23 cellular contexts compared by ENCODE assay signal in the genomic region with DNA sequence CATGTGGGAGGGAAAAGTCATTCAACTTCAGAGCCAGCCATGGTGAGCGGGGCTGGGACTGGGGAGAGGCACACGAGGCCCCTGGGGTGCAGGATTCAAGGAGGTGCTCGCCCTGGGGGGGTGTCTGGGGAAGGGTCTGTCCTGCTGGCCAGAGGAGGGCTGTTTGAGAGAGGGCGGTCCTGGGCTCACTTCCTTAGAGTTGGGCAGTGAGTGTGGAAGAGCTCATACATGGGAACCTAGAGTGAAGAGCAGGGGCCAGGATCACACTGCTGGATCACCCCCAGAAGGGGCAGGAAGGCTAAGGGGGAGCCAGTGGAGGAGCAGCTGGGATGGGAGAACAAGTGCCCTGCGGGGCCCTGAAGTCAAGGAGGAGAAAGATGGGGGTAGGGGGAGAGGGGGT. TPM values are rescaled to one million over a fixed set of nuclear protein-coding genes. Genes with fewer than 3 reads are reported as not detected.
A peak's percentile ranks its signal among the peaks of the same experiment; 100 is the strongest.
DNase-seq lines count a peak whose midpoint lies in the region; ATAC-seq, FAIRE-seq and TF ChIP-seq lines count a peak whose summit lies in the region.
"Had no signal": no experiment of that assay in that cellular context is flagged by ENCODE, and none has a peak within 500 bp of the region (broad histone marks: within the 10 kb centered on the region; RNA-seq: fewer than 3 reads in every experiment).

No MANE protein-coding gene starts in this region.

- no peak for TF ChIP-seq EP300 in stomach (IDR thresholded peaks at IDR 0.05)

- peaks cover 59% of the 10 kb centered on the region for H3K4me1 Mint-ChIP-seq in astrocyte (ENCODE audit: low read depth, unreplicated experiment)
- peaks cover 72% of the 10 kb centered on the region for H3K4me1 Mint-ChIP-seq in nephron
- H3K4me1 Mint-ChIP-seq: activated CD4-positive, alpha-beta T cell treated with anti-CD3 and anti-CD28 coated beads, Interleukin-2, amount 10 ng/mL, durations not matched to agents 7 days and 5 days; B cell had no signal

- no peak for DNase-seq in cardiac muscle cell (ENCODE audit: low read depth in 1 of 2, low spot score in 1 of 2)
- no peak for DNase-seq in right atrium auricular region (ENCODE audit: low spot score)
- DNase-seq in astrocyte (ENCODE audit: low read depth), result no peak
- DNase-seq in stomach, result no peak
- no peak for DNase-seq in NK-92 treated with Interleukin-12 subunit alpha and Interleukin-12 subunit beta, amount 100 ng/mL, for 24 hours (lab: John Stamatoyannopoulos, UW)
- DNase-seq: activated CD4-positive, alpha-beta T cell treated with anti-CD3 and anti-CD28 coated beads, Interleukin-2, amount 10 ng/mL, durations not matched to agents 7 days and 5 days; anterior cingulate cortex; central memory CD4-positive, alpha-beta T cell; DMS79; mesendoderm; naive B cell; NCI-H1694 treated with DMSO at 0.1 percent for 48 hours; NCI-H526; T-helper 9 cell; upper lobe of left lung; WERI-Rb-1 had no signal

- ATAC-seq in GM19397 (IDR thresholded peaks at IDR 0.05; ENCODE audit: unreplicated experiment) (no peak), HG03097 (IDR thresholded peaks at IDR 0.05; ENCODE audit: low FRiP score, unreplicated experiment) (no peak)
- ATAC-seq: activated naive CD4-positive, alpha-beta T cell treated with anti-CD3 and anti-CD28 coated beads, Interleukin-2, amount 50 U/mL, for 72 hours; GM23338; Right ventricle myocardium inferior had no signal

- no peaks in the 10 kb centered on the region for H3K36me3 ChIP-seq in cardiac muscle cell
- no peaks in the 10 kb centered on the region for H3K36me3 ChIP-seq in right atrium auricular region
- peaks cover 4% of the 10 kb centered on the region for H3K36me3 ChIP-seq in astrocyte (ENCODE audit: insufficient read depth, low read length)
- no peaks in the 10 kb centered on the region for H3K36me3 ChIP-seq in stomach
- H3K36me3 ChIP-seq: upper lobe of left lung had no signal

- intact Hi-C loops in stomach (cut with DNase I; ENCODE audit: low total_unique reads), result loop anchor here (10.0 kb wide), 1 partner anchor 86 kb away; no protein-coding TSS in a partner anchor

- H3K9me3 ChIP-seq in cardiac muscle cell (ENCODE audit: low read depth) (no peaks in the 10 kb centered on the region), right atrium auricular region (no peaks in the 10 kb centered on the region), astrocyte (ENCODE audit: insufficient read depth, low read depth, low read length) (no peaks in the 10 kb centered on the region), stomach (no peaks in the 10 kb centered on the region)
- H3K9me3 ChIP-seq: upper lobe of left lung had no signal

- peak overlapping the region; percentile 97 for H3K4me2 ChIP-seq in astrocyte (ENCODE audit: low read length)

- no peak for TF ChIP-seq POLR2A in stomach (IDR thresholded peaks at IDR 0.05)

- no peak overlapping the region for H2AFZ ChIP-seq in astrocyte (ENCODE audit: low read depth, low read length)
- H2AFZ ChIP-seq: GM23338 had no signal

- H3K4me1 ChIP-seq in cardiac muscle cell (ENCODE audit: low read depth) (peaks cover 26% of the 10 kb centered on the region), right atrium auricular region (peaks cover 0 to 62% of the 10 kb centered on the region in 2 donors), astrocyte (ENCODE audit: insufficient read depth, low read length) (peaks cover 62% of the 10 kb centered on the region), stomach (peaks cover 23 to 68% (median 49%) of the 10 kb centered on the region in 4 donors)

- no peak for TF ChIP-seq CTCF in cardiac muscle cell (IDR thresholded peaks at IDR 0.05; ENCODE audit: low read depth, low read length)
- TF ChIP-seq CTCF in right atrium auricular region (IDR thresholded peaks at IDR 0.05), result no peak
- no peak for TF ChIP-seq CTCF in astrocyte (IDR thresholded peaks at IDR 0.05; ENCODE audit: insufficient read depth, low read depth, low read length)
- TF ChIP-seq CTCF in nephron (IDR thresholded peaks at IDR 0.05; ENCODE audit: unreplicated experiment in 3 of 3), result no peak
- no peak for TF ChIP-seq CTCF in stomach (IDR thresholded peaks at IDR 0.05)

- H3K9me3 Mint-ChIP-seq in astrocyte (ENCODE audit: unreplicated experiment), result no peaks in the 10 kb centered on the region
- no peaks in the 10 kb centered on the region for H3K9me3 Mint-ChIP-seq in nephron
- H3K9me3 Mint-ChIP-seq: activated CD4-positive, alpha-beta T cell treated with anti-CD3 and anti-CD28 coated beads, Interleukin-2, amount 10 ng/mL, durations not matched to agents 7 days and 5 days; activated naive CD4-positive, alpha-beta T cell treated with anti-CD3 and anti-CD28 coated beads, Interleukin-2, amount 50 U/mL, for 72 hours; GM23338; naive B cell had no signal

- H3K4me3 Mint-ChIP-seq in astrocyte (ENCODE audit: unreplicated experiment) (peak overlapping the region; percentile 42), nephron (peak overlapping the region in 2 of 3 experiments; percentile 0 to 4)
- H3K4me3 Mint-ChIP-seq: activated CD4-positive, alpha-beta T cell treated with anti-CD3 and anti-CD28 coated beads, Interleukin-2, amount 10 ng/mL, durations not matched to agents 7 days and 5 days; B cell; GM23338 had no signal

- peak overlapping the region; percentile 76 for H3K27ac Mint-ChIP-seq in astrocyte (ENCODE audit: unreplicated experiment)
- peak overlapping the region; percentile 13 to 50 (median 34) for H3K27ac Mint-ChIP-seq in nephron
- H3K27ac Mint-ChIP-seq: activated CD4-positive, alpha-beta T cell treated with anti-CD3 and anti-CD28 coated beads, Interleukin-2, amount 10 ng/mL, durations not matched to agents 7 days and 5 days; activated naive CD4-positive, alpha-beta T cell treated with anti-CD3 and anti-CD28 coated beads, Interleukin-2, amount 50 U/mL, for 72 hours; B cell; GM23338 had no signal

- WGBS in stomach, 5 donors, result 82 to 90% (median 88%) methylated on average over 5 of the region's 5 CpGs

- H3K4me3 ChIP-seq in cardiac muscle cell (no peak overlapping the region), right atrium auricular region (no peak overlapping the region), astrocyte (ENCODE audit: insufficient read depth, low read depth, low read length) (no peak overlapping the region), stomach (no peak overlapping the region)
- H3K4me3 ChIP-seq: GM23338, upper lobe of left lung had no signal

- H3K27me3 ChIP-seq in cardiac muscle cell (no peaks in the 10 kb centered on the region), right atrium auricular region (no peaks in the 10 kb centered on the region), astrocyte (ENCODE audit: insufficient read depth, low read length) (no peaks in the 10 kb centered on the region), stomach (peaks cover 0 to 10% (median 0%) of the 10 kb centered on the region in 3 donors)
- H3K27me3 ChIP-seq: upper lobe of left lung had no signal

- H3K27ac ChIP-seq in cardiac muscle cell, result peak overlapping the region; percentile 24
- no peak overlapping the region for H3K27ac ChIP-seq in right atrium auricular region
- no peak overlapping the region for H3K27ac ChIP-seq in astrocyte (ENCODE audit: low read depth, low read length)
- peak overlapping the region in 3 of 5 donors; percentile 0 to 39 (median 8) for H3K27ac ChIP-seq in stomach
- H3K27ac ChIP-seq: WERI-Rb-1 had no signal

- peaks cover 98% of the 10 kb centered on the region for H4K20me1 ChIP-seq in astrocyte (ENCODE audit: insufficient read depth, low read length)

- peaks cover 8% of the 10 kb centered on the region for H3K36me3 Mint-ChIP-seq in astrocyte (ENCODE audit: low read depth, unreplicated experiment)
- H3K36me3 Mint-ChIP-seq in nephron (ENCODE audit: low read depth), result no peaks in the 10 kb centered on the region
- H3K36me3 Mint-ChIP-seq: activated naive CD4-positive, alpha-beta T cell treated with anti-CD3 and anti-CD28 coated beads, Interleukin-2, amount 50 U/mL, for 72 hours; naive B cell had no signal

- no peak overlapping the region for H3K9ac ChIP-seq in astrocyte (ENCODE audit: low read length)

- no peaks in the 10 kb centered on the region for H3K27me3 Mint-ChIP-seq in astrocyte (ENCODE audit: low read depth, unreplicated experiment)
- peaks cover 3% of the 10 kb centered on the region for H3K27me3 Mint-ChIP-seq in nephron (ENCODE audit: low read depth)

- H3K79me2 ChIP-seq in astrocyte (ENCODE audit: insufficient read depth, low read length), result peaks cover 100% of the 10 kb centered on the region

- no peak for FAIRE-seq in astrocyte (lab: Jason Lieb, UNC)

RNA-seq across cellular contexts. Expression of a gene that starts 6.5 kb away (rescaled TPM):
- 55.0 and 71.3 TPM in 2 replicates for total RNA-seq in cardiac muscle cell
- polyA plus RNA-seq in cardiac muscle cell, result 35.8 and 48.5 TPM in 2 replicates
- total RNA-seq in right atrium auricular region, result 10 to 100 TPM; 27.2 to 34.5 TPM
- 117 and 127 TPM in 2 replicates for total RNA-seq in astrocyte
- 10 to 100 TPM; 12.8 to 54.0 (median 41.5) TPM for total RNA-seq in stomach
- 10 to 100 TPM; 10.2 to 20.0 (median 17.6) TPM for polyA plus RNA-seq in stomach
- total RNA-seq: activated CD4-positive, alpha-beta T cell treated with anti-CD3 and anti-CD28 coated beads, Interleukin-2, amount 10 ng/mL, durations not matched to agents 7 days and 5 days had no signal

Comparison
In these comparisons a context has a peak if more than half of its experiments do, and no peak if none do; other contexts are left out.
1. H3K27ac ChIP-seq: peak in cardiac muscle cell (single experiment) and stomach (3 of 5); none in right atrium auricular region (0 of 2) and astrocyte (single experiment).